ENCODE assay signal across 1 cellular context in the genomic region with DNA sequence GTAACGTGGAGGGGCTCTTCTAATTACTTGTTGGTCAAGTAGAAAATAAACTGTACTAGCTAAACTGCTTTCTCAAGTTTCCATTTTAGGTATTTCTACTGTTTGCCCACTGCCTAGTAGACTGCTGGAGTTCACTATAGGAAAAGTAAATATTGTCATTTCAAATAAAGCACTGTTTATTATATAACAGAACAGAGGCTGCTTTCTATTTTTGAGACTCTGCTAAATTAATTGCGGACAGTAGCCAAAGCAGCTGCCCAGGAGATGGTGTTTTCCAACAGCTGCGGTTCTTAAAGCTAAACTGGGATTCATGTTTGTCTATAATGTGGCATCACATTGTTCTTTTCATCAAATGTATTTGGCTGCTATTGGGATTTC.
TF ChIP-seq lines count a peak whose summit lies in the region.

No MANE protein-coding gene starts in this region.

TF ChIP-seq in SK-N-SH, 30 proteins besides CTCF, POLR2A, EP300 and RAD21 (continued from another document):
- TF ChIP-seq, protein P1, sequence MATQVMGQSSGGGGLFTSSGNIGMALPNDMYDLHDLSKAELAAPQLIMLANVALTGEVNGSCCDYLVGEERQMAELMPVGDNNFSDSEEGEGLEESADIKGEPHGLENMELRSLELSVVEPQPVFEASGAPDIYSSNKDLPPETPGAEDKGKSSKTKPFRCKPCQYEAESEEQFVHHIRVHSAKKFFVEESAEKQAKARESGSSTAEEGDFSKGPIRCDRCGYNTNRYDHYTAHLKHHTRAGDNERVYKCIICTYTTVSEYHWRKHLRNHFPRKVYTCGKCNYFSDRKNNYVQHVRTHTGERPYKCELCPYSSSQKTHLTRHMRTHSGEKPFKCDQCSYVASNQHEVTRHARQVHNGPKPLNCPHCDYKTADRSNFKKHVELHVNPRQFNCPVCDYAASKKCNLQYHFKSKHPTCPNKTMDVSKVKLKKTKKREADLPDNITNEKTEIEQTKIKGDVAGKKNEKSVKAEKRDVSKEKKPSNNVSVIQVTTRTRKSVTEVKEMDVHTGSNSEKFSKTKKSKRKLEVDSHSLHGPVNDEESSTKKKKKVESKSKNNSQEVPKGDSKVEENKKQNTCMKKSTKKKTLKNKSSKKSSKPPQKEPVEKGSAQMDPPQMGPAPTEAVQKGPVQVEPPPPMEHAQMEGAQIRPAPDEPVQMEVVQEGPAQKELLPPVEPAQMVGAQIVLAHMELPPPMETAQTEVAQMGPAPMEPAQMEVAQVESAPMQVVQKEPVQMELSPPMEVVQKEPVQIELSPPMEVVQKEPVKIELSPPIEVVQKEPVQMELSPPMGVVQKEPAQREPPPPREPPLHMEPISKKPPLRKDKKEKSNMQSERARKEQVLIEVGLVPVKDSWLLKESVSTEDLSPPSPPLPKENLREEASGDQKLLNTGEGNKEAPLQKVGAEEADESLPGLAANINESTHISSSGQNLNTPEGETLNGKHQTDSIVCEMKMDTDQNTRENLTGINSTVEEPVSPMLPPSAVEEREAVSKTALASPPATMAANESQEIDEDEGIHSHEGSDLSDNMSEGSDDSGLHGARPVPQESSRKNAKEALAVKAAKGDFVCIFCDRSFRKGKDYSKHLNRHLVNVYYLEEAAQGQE (IDR thresholded peaks at IDR 0.05; ENCODE audit: low read depth, low read length) = no peak
- TF ChIP-seq CHD2 (IDR thresholded peaks at IDR 0.05; ENCODE audit: low read length, partially characterized antibody) (no peak), FOXM1 (IDR thresholded peaks at IDR 0.05; ENCODE audit: low read depth) (no peak), YY1 (IDR thresholded peaks at IDR 0.05; ENCODE audit: low read depth) (no peak), NFIC (IDR thresholded peaks at IDR 0.05; ENCODE audit: borderline replicate concordance) (no peak), FOSL2 (IDR thresholded peaks at IDR 0.05; ENCODE audit: borderline replicate concordance, low read depth) (no peak), JUND (IDR thresholded peaks at IDR 0.05) (no peak), FOXJ3 (CRISPR knock-in tag; IDR thresholded peaks at IDR 0.05) (no peak)
